ENCODE assay signal across 8 cellular contexts in genomic region chr11:65551572-65552398, GRCh38. TPM values are rescaled to one million over a fixed set of nuclear protein-coding genes. Genes with fewer than 3 reads are reported as not detected.
A peak's percentile ranks its signal among the peaks of the same experiment; 100 is the strongest.
DNase-seq lines count a peak whose midpoint lies in the region; ATAC-seq and TF ChIP-seq lines count a peak whose summit lies in the region.

No MANE protein-coding gene starts in this region.

- peak in 2 of 3 experiments; percentile 24 to 43 for TF ChIP-seq CTCF in esophagus muscularis mucosa (IDR thresholded peaks at IDR 0.05)
- TF ChIP-seq CTCF in psoas muscle (IDR thresholded peaks at IDR 0.05): peak; percentile 35

- no peak overlapping the region for H3K27ac ChIP-seq in CD4-positive, alpha-beta memory T cell (ENCODE audit: low read depth, low read length)
- H3K27ac ChIP-seq in esophagus muscularis mucosa (replicated peaks in 1 of 4) (no peak overlapping the region), psoas muscle (no peak overlapping the region)

- POLR2A ChIA-PET in CD4-positive, alpha-beta memory T cell (lab: Charles Lee; ENCODE audit: partially characterized antibody): interaction anchor here (0.6 to 18.2 kb wide), 17 partner anchors 8 to 693 kb away, joined by 3 to 403 read pairs (median 4); partner anchors contain the start of genes EHBP1L1, FAM89B, MALAT1 and NEAT1

- H3K27me3 Mint-ChIP-seq in CD4-positive, alpha-beta memory T cell: no peaks in the 10 kb centered on the region

- peaks cover 47 to 84% (median 66%) of the 10 kb centered on the region in 4 donors for H3K4me1 Mint-ChIP-seq in CD4-positive, alpha-beta memory T cell

- H3K4me3 ChIP-seq in CD4-positive, alpha-beta memory T cell (ENCODE audit: low read length in 2 of 2): no peak overlapping the region
- no peak overlapping the region for H3K4me3 ChIP-seq in esophagus muscularis mucosa
- no peak overlapping the region for H3K4me3 ChIP-seq in psoas muscle

- no peak for TF ChIP-seq EP300 in esophagus muscularis mucosa (IDR thresholded peaks at IDR 0.05)

- H3K27me3 ChIP-seq in CD4-positive, alpha-beta memory T cell (ENCODE audit: insufficient read depth, low read length): no peaks in the 10 kb centered on the region
- H3K27me3 ChIP-seq in esophagus muscularis mucosa: no peaks in the 10 kb centered on the region
- H3K27me3 ChIP-seq in psoas muscle (ENCODE audit: insufficient read depth in 3 of 3, low read length in 2 of 3): no peaks in the 10 kb centered on the region

- TF ChIP-seq POLR2A in esophagus muscularis mucosa (IDR thresholded peaks at IDR 0.05; ENCODE audit: low read depth): no peak

- peaks cover 7% of the 10 kb centered on the region for H3K36me3 ChIP-seq in CD4-positive, alpha-beta memory T cell (ENCODE audit: insufficient read depth, low read length)
- H3K36me3 ChIP-seq in esophagus muscularis mucosa (peaks cover 0 to 68% (median 65%) of the 10 kb centered on the region in 4 donors), psoas muscle (ENCODE audit: insufficient read depth in 1 of 2, low read depth in 1 of 2) (peaks cover 0 to 61% of the 10 kb centered on the region in 2 donors)

- peaks cover 16% of the 10 kb centered on the region in 2 donors for H3K36me3 Mint-ChIP-seq in CD4-positive, alpha-beta memory T cell

- ATAC-seq in GM19452 (IDR thresholded peaks at IDR 0.05; ENCODE audit: unreplicated experiment) (peak; percentile 59), psoas muscle (peak; percentile 54 to 80 (median 70)), GM18520 (IDR thresholded peaks at IDR 0.05; ENCODE audit: unreplicated experiment) (no peak), GM21381 (IDR thresholded peaks at IDR 0.05; ENCODE audit: unreplicated experiment) (no peak)

- intact Hi-C loops in CD4-positive, alpha-beta memory T cell (cut with micrococcal nuclease): loop anchor here (1.0 kb wide), 1 partner anchor 11 kb away; no protein-coding TSS in a partner anchor
- intact Hi-C loops in esophagus muscularis mucosa (cut with DNase I) (no loop called here), psoas muscle (cut with DNase I) (no loop called here)

- peak overlapping the region; percentile 77 to 92 (median 89) for H3K27ac Mint-ChIP-seq in CD4-positive, alpha-beta memory T cell

- CTCF ChIA-PET in CD4-positive, alpha-beta memory T cell (lab: Charles Lee; ENCODE audit: partially characterized antibody): interaction anchor here (0.7 to 6.6 kb wide), 14 partner anchors 7 to 49 kb away, joined by 3 to 71 read pairs (median 6); partner anchors contain the start of genes FAM89B, LTBP3 and ZNRD2

- H3K4me1 ChIP-seq in CD4-positive, alpha-beta memory T cell (ENCODE audit: insufficient read depth, low read length): peaks cover 77% of the 10 kb centered on the region
- peaks cover 23 to 55% (median 53%) of the 10 kb centered on the region in 4 donors for H3K4me1 ChIP-seq in esophagus muscularis mucosa
- H3K4me1 ChIP-seq in psoas muscle: peaks cover 24% of the 10 kb centered on the region

- H3K9me3 ChIP-seq in CD4-positive, alpha-beta memory T cell (ENCODE audit: control insufficient read depth in 1 of 2, low read length in 2 of 2): no peaks in the 10 kb centered on the region
- H3K9me3 ChIP-seq in esophagus muscularis mucosa: no peaks in the 10 kb centered on the region
- no peaks in the 10 kb centered on the region for H3K9me3 ChIP-seq in psoas muscle

- H3K4me3 Mint-ChIP-seq in CD4-positive, alpha-beta memory T cell: peak overlapping the region in 7 of 8 donors; percentile 17 to 65 (median 50)

- 68% methylated on average over 9 of the region's 18 CpGs for WGBS in esophagus muscularis mucosa
- WGBS in psoas muscle, 3 donors: 42 to 54% (median 50%) methylated on average over 18 of the region's 18 CpGs

- H3K9me3 Mint-ChIP-seq in CD4-positive, alpha-beta memory T cell: no peaks in the 10 kb centered on the region

- DNase-seq in CD4-positive, alpha-beta memory T cell: peak; percentile 56 to 65 (median 61)
- DNase-seq in NCI-H2029 treated with DMSO at 0.1 percent for 48 hours (lab: John Stamatoyannopoulos, UW) (peak; percentile 50), esophagus muscularis mucosa (ENCODE audit: extremely low spot score) (no peak), psoas muscle (peak in 1 of 2 donors; percentile 74)
- DNase-seq in activated CD4-positive, alpha-beta T cell treated with anti-CD3 and anti-CD28 coated beads, Interleukin-2, amount 50 U/mL, for 48 hours: peak; percentile 62 to 72

RNA-seq across cellular contexts. Expression of gene LTBP3, which starts 6.4 kb away (rescaled TPM):
- total RNA-seq in CD4-positive, alpha-beta memory T cell: 100 to 1,000 TPM; 201 to 211 TPM
- polyA plus RNA-seq in CD4-positive, alpha-beta memory T cell: 10 to 100 TPM in 1 of 2 donors, 1 to 10 TPM in 1; 9.0 to 23.6 TPM
- 100 to 1,000 TPM; 107 to 208 (median 137) TPM for total RNA-seq in esophagus muscularis mucosa
- total RNA-seq in psoas muscle: 10 to 100 TPM; 27.9 to 82.3 (median 51.4) TPM
- polyA plus RNA-seq in psoas muscle: 10 to 100 TPM; 12.7 to 19.2 (median 17.2) TPM

RNA-seq across cellular contexts. Expression of gene ZNRD2, which starts 18.5 kb away (rescaled TPM):
- total RNA-seq in CD4-positive, alpha-beta memory T cell: 10 to 100 TPM; 24.6 to 27.5 TPM
- 10 to 100 TPM; 70.1 to 74.9 TPM for polyA plus RNA-seq in CD4-positive, alpha-beta memory T cell
- total RNA-seq in esophagus muscularis mucosa: 10 to 100 TPM; 43.6 to 77.3 (median 63.3) TPM
- total RNA-seq in psoas muscle: 10 to 100 TPM; 31.6 to 43.5 (median 38.0) TPM
- polyA plus RNA-seq in psoas muscle: 100 to 1,000 TPM in 1 of 3 donors, 10 to 100 TPM in 2; 58.8 to 118 (median 94.2) TPM

RNA-seq across cellular contexts. Expression of gene FAM89B, which starts 20.6 kb away (rescaled TPM):
- 10 to 100 TPM; 68.9 to 71.4 TPM for total RNA-seq in CD4-positive, alpha-beta memory T cell
- polyA plus RNA-seq in CD4-positive, alpha-beta memory T cell: 100 to 1,000 TPM; 130 to 164 TPM
- 10 to 100 TPM; 47.9 to 90.4 (median 75.0) TPM for total RNA-seq in esophagus muscularis mucosa
- 100 to 1,000 TPM in 1 of 4 donors, 10 to 100 TPM in 3; 59.0 to 110 (median 66.9) TPM for total RNA-seq in psoas muscle
- polyA plus RNA-seq in psoas muscle: 100 to 1,000 TPM in 1 of 3 donors, 10 to 100 TPM in 2; 66.9 to 112 (median 67.4) TPM

RNA-seq across cellular contexts. Expression of gene EHBP1L1, which starts 24.1 kb away (rescaled TPM):
- total RNA-seq in CD4-positive, alpha-beta memory T cell: 100 to 1,000 TPM; 151 to 154 TPM
- polyA plus RNA-seq in CD4-positive, alpha-beta memory T cell: 10 to 100 TPM in 1 of 2 donors, 1 to 10 TPM in 1; 8.9 to 25.2 TPM
- total RNA-seq in esophagus muscularis mucosa (100 to 1,000 TPM; 186 to 472 (median 293) TPM), psoas muscle (100 to 1,000 TPM; 208 to 345 (median 282) TPM)
- 100 to 1,000 TPM; 114 to 177 (median 170) TPM for polyA plus RNA-seq in psoas muscle

RNA-seq across cellular contexts. Expression of gene SCYL1, which starts 26.9 kb away (rescaled TPM):
- 10 to 100 TPM; 72.5 to 81.3 TPM for total RNA-seq in CD4-positive, alpha-beta memory T cell
- polyA plus RNA-seq in CD4-positive, alpha-beta memory T cell: 10 to 100 TPM; 22.9 to 40.8 TPM
- total RNA-seq in esophagus muscularis mucosa (100 to 1,000 TPM in 2 of 4 donors, 10 to 100 TPM in 2; 74.3 to 115 (median 104) TPM), psoas muscle (100 to 1,000 TPM in 1 of 4 donors, 10 to 100 TPM in 3; 77.8 to 106 (median 92.6) TPM)
- 10 to 100 TPM; 66.9 to 87.4 (median 79.4) TPM for polyA plus RNA-seq in psoas muscle

Comparison
In these comparisons a context has a peak if more than half of its experiments do, and no peak if none do; other contexts are left out.
1. ATAC-seq: peak in GM19452 (single experiment) and psoas muscle (4 of 4); none in GM18520 (single experiment) and GM21381 (single experiment).